In genomic region chr1:221435510-221435909, GRCh38 we compare ENCODE assay signal across 8 cellular contexts.
DNase-seq lines count a peak whose midpoint lies in the region; ATAC-seq lines count a peak whose summit lies in the region.

No MANE protein-coding gene starts in this region.

- no peak overlapping the region for H2BK5ac ChIP-seq in mesendoderm (ENCODE audit: low read length)

- H3K4me3 ChIP-seq in Jurkat, Clone E6-1 (ENCODE audit: low read length) = no peak overlapping the region
- no peak overlapping the region for H3K4me3 ChIP-seq in mesendoderm (ENCODE audit: low read length)

- peak overlapping the region; percentile 63 for H3K56ac ChIP-seq in mesendoderm (ENCODE audit: low read length)

- H3K4me2 ChIP-seq in mesendoderm (ENCODE audit: low read length) = no peak overlapping the region

- no peaks in the 10 kb centered on the region for H3K79me2 ChIP-seq in mesendoderm (ENCODE audit: control insufficient read depth, insufficient read depth, low read length)

- H2AK5ac ChIP-seq in mesendoderm (ENCODE audit: low read length) = no peak overlapping the region

- peak; percentile 51 for DNase-seq in DMS 273 treated with DMSO at 0.1 percent for 48 hours (lab: John Stamatoyannopoulos, UW)
- peak; percentile 57 for DNase-seq in Jurkat, Clone E6-1 (ENCODE audit: low read depth, low spot score)
- peak; percentile 70 for DNase-seq in RKO (ENCODE audit: low spot score)
- DNase-seq in effector memory CD8-positive, alpha-beta T cell = no peak
- peak; percentile 76 for DNase-seq in mesendoderm
- no peak for DNase-seq in GOT3 (lab: John Stamatoyannopoulos, UW)
- DNase-seq in activated naive CD4-positive, alpha-beta T cell treated with anti-CD3 and anti-CD28 coated beads, Interleukin-2, amount 50 U/mL, for 72 hours (ENCODE audit: low spot score in 2 of 2) = no peak

- H3K27me3 Mint-ChIP-seq in effector memory CD8-positive, alpha-beta T cell = peaks cover 12% of the 10 kb centered on the region in 2 donors

- no peaks in the 10 kb centered on the region for H3K36me3 Mint-ChIP-seq in effector memory CD8-positive, alpha-beta T cell (ENCODE audit: insufficient read depth)
- H3K36me3 Mint-ChIP-seq in activated naive CD4-positive, alpha-beta T cell treated with anti-CD3 and anti-CD28 coated beads, Interleukin-2, amount 50 U/mL, for 72 hours = peaks cover 0 to 7% of the 10 kb centered on the region in 2 donors

- no peak overlapping the region for H2BK15ac ChIP-seq in mesendoderm (replicated peaks; ENCODE audit: low read depth)

- no peak overlapping the region for H3K23ac ChIP-seq in mesendoderm (ENCODE audit: low read length)

- peak overlapping the region; percentile 39 for H3K9ac ChIP-seq in mesendoderm (ENCODE audit: low read length)

- H3K27ac Mint-ChIP-seq in effector memory CD8-positive, alpha-beta T cell = no peak overlapping the region
- H3K27ac Mint-ChIP-seq in activated naive CD4-positive, alpha-beta T cell treated with anti-CD3 and anti-CD28 coated beads, Interleukin-2, amount 50 U/mL, for 72 hours = no peak overlapping the region

- peaks cover 5 to 6% of the 10 kb centered on the region in 2 donors for H3K4me1 Mint-ChIP-seq in effector memory CD8-positive, alpha-beta T cell (ENCODE audit: low read depth in 2 of 2)

- H3K79me1 ChIP-seq in mesendoderm (ENCODE audit: low read length) = no peaks in the 10 kb centered on the region

- peaks cover 3% of the 10 kb centered on the region for H3K4me1 ChIP-seq in mesendoderm (ENCODE audit: control insufficient read depth, low read depth, low read length)

- H3K27me3 ChIP-seq in mesendoderm (ENCODE audit: insufficient read depth, low read length, poor library complexity) = no peaks in the 10 kb centered on the region

- peak overlapping the region; percentile 39 for H4K8ac ChIP-seq in mesendoderm (ENCODE audit: low read depth, low read length)

- H3K36me3 ChIP-seq in mesendoderm (ENCODE audit: control insufficient read depth, insufficient read depth, low read length) = no peaks in the 10 kb centered on the region

- ATAC-seq in GM21381 (IDR thresholded peaks at IDR 0.05; ENCODE audit: unreplicated experiment) = peak; percentile 52
- ATAC-seq in effector memory CD8-positive, alpha-beta T cell (replicated peaks) = peak; percentile 40
- no peak for ATAC-seq in activated naive CD4-positive, alpha-beta T cell treated with anti-CD3 and anti-CD28 coated beads, Interleukin-2, amount 50 U/mL, for 72 hours

- no peaks in the 10 kb centered on the region for H3K9me3 Mint-ChIP-seq in effector memory CD8-positive, alpha-beta T cell
- no peaks in the 10 kb centered on the region for H3K9me3 Mint-ChIP-seq in activated naive CD4-positive, alpha-beta T cell treated with anti-CD3 and anti-CD28 coated beads, Interleukin-2, amount 50 U/mL, for 72 hours

- no peak overlapping the region for H3K4ac ChIP-seq in mesendoderm (ENCODE audit: low read depth, low read length)

- peak overlapping the region; percentile 87 for H3K18ac ChIP-seq in mesendoderm (ENCODE audit: low read length)

- H2BK120ac ChIP-seq in mesendoderm (ENCODE audit: low read depth, low read length) = peak overlapping the region; percentile 93

- no peak overlapping the region for H3K4me3 Mint-ChIP-seq in effector memory CD8-positive, alpha-beta T cell

- no peak overlapping the region for H3K27ac ChIP-seq in mesendoderm (ENCODE audit: low read depth, low read length)

- H4K5ac ChIP-seq in mesendoderm (ENCODE audit: low read length) = peak overlapping the region; percentile 64

Comparison
In these comparisons a context has a peak if more than half of its experiments do, and no peak if none do; other contexts are left out.
1. DNase-seq: peak in DMS 273 treated with DMSO at 0.1 percent for 48 hours (single experiment), Jurkat, Clone E6-1 (single experiment), RKO (single experiment) and mesendoderm (single experiment); none in effector memory CD8-positive, alpha-beta T cell (0 of 3), GOT3 (single experiment) and activated naive CD4-positive, alpha-beta T cell treated with anti-CD3 and anti-CD28 coated beads, Interleukin-2, amount 50 U/mL, for 72 hours (0 of 2).
2. ATAC-seq: peak in GM21381 (single experiment) and effector memory CD8-positive, alpha-beta T cell (single experiment); none in activated naive CD4-positive, alpha-beta T cell treated with anti-CD3 and anti-CD28 coated beads, Interleukin-2, amount 50 U/mL, for 72 hours (0 of 2).